Comparison of ENCODE assay signal across 25 cellular contexts in genomic region chr9:37986001-37986400, GRCh38.
A peak's percentile ranks its signal among the peaks of the same experiment; 100 is the strongest.
DNase-seq lines count a peak whose midpoint lies in the region; ATAC-seq and TF ChIP-seq lines count a peak whose summit lies in the region.
"Had no signal": no experiment of that assay in that cellular context is flagged by ENCODE, and none has a peak within 500 bp of the region (broad histone marks: within the 10 kb centered on the region; RNA-seq: fewer than 3 reads in every experiment).

No MANE protein-coding gene starts in this region.

- peak overlapping the region; percentile 41 to 43 for H3K27ac Mint-ChIP-seq in activated naive CD4-positive, alpha-beta T cell treated with anti-CD3 and anti-CD28 coated beads, Interleukin-2, amount 50 U/mL, for 72 hours
- peak overlapping the region; percentile 55 for H3K27ac Mint-ChIP-seq in nephron progenitor cell
- H3K27ac Mint-ChIP-seq: activated CD4-positive, alpha-beta T cell treated with anti-CD3 and anti-CD28 coated beads for 36 hours; activated naive CD8-positive, alpha-beta T cell treated with anti-CD3 and anti-CD28 coated beads for 36 hours; T-helper 2 cell treated with Interferon-gamma antibody and Interleukin-4, amounts not matched to agents 5 μg/mL and 100 μg/mL, for 36 hours had no signal

- no peak for DNase-seq in activated naive CD4-positive, alpha-beta T cell treated with anti-CD3 and anti-CD28 coated beads, Interleukin-2, amount 50 U/mL, for 72 hours (ENCODE audit: low spot score in 2 of 2)
- DNase-seq in activated naive CD4-positive, alpha-beta T cell treated with Interleukin-2 at 50 U/mL for 16 hours: no peak
- DNase-seq in caudate nucleus (lab: John Stamatoyannopoulos, UW) (no peak), nephron progenitor cell (no peak), kidney tubule cell (ENCODE audit: low spot score) (no peak), NCI-H1048 (lab: John Stamatoyannopoulos, UW) (no peak)
- DNase-seq: activated CD4-positive, alpha-beta T cell treated with anti-CD3 and anti-CD28 coated beads for 36 hours; activated naive CD8-positive, alpha-beta T cell treated with anti-CD3 and anti-CD28 coated beads for 36 hours; activated T-cell treated with anti-CD3 and anti-CD28 coated beads for 4 hours; dermis blood vessel endothelial cell; EL; esophagus squamous epithelium; foreskin keratinocyte; H7; islet precursor cell; MV-4-11; NCI-H146; PC-9; Right ventricle myocardium superior; stimulated activated CD4-positive, alpha-beta T cell treated with anti-CD3 and anti-CD28 coated beads, Interleukin-4, amount 100 ng/mL, for 4 hours had no signal

- TF ChIP-seq CTCF in nephron progenitor cell (IDR thresholded peaks at IDR 0.05): no peak

- peaks cover 32% of the 10 kb centered on the region for H3K4me1 Mint-ChIP-seq in nephron progenitor cell
- H3K4me1 Mint-ChIP-seq: activated CD4-positive, alpha-beta T cell treated with anti-CD3 and anti-CD28 coated beads for 36 hours; activated naive CD8-positive, alpha-beta T cell treated with anti-CD3 and anti-CD28 coated beads for 36 hours had no signal

- H3K27ac ChIP-seq in caudate nucleus (ENCODE audit: low read depth, low read length): peak overlapping the region; percentile 86
- H3K27ac ChIP-seq: foreskin keratinocyte, PC-9 had no signal

- no peaks in the 10 kb centered on the region for H3K36me3 Mint-ChIP-seq in activated naive CD4-positive, alpha-beta T cell treated with anti-CD3 and anti-CD28 coated beads, Interleukin-2, amount 50 U/mL, for 72 hours
- no peaks in the 10 kb centered on the region for H3K36me3 Mint-ChIP-seq in nephron progenitor cell (ENCODE audit: low read depth)
- H3K36me3 Mint-ChIP-seq: activated naive CD8-positive, alpha-beta T cell treated with anti-CD3 and anti-CD28 coated beads for 36 hours; type B pancreatic cell had no signal

- H3K4me3 Mint-ChIP-seq in nephron progenitor cell: no peak overlapping the region
- H3K4me3 Mint-ChIP-seq: activated CD4-positive, alpha-beta T cell treated with anti-CD3 and anti-CD28 coated beads for 36 hours; activated naive CD8-positive, alpha-beta T cell treated with anti-CD3 and anti-CD28 coated beads for 36 hours; T-helper 2 cell treated with Interferon-gamma antibody and Interleukin-4, amounts not matched to agents 5 μg/mL and 100 μg/mL, for 36 hours; type B pancreatic cell had no signal

- H3K27me3 Mint-ChIP-seq in nephron progenitor cell (ENCODE audit: low read depth, poor library complexity): no peaks in the 10 kb centered on the region
- H3K27me3 Mint-ChIP-seq: activated CD4-positive, alpha-beta T cell treated with anti-CD3 and anti-CD28 coated beads for 36 hours; activated naive CD8-positive, alpha-beta T cell treated with anti-CD3 and anti-CD28 coated beads for 36 hours; type B pancreatic cell had no signal

- no peaks in the 10 kb centered on the region for H3K9me3 Mint-ChIP-seq in activated naive CD4-positive, alpha-beta T cell treated with anti-CD3 and anti-CD28 coated beads, Interleukin-2, amount 50 U/mL, for 72 hours
- H3K9me3 Mint-ChIP-seq in nephron progenitor cell: no peaks in the 10 kb centered on the region
- H3K9me3 Mint-ChIP-seq: activated naive CD8-positive, alpha-beta T cell treated with anti-CD3 and anti-CD28 coated beads for 36 hours; T-helper 2 cell treated with Interferon-gamma antibody and Interleukin-4, amounts not matched to agents 5 μg/mL and 100 μg/mL, for 36 hours; type B pancreatic cell had no signal

- no peak for ATAC-seq in activated naive CD4-positive, alpha-beta T cell treated with anti-CD3 and anti-CD28 coated beads, Interleukin-2, amount 50 U/mL, for 72 hours
- ATAC-seq in GM21723 (IDR thresholded peaks at IDR 0.05; ENCODE audit: unreplicated experiment): no peak
- ATAC-seq in GM19455 (IDR thresholded peaks at IDR 0.05; ENCODE audit: unreplicated experiment): no peak
- ATAC-seq: activated CD4-positive, alpha-beta T cell treated with anti-CD3 and anti-CD28 coated beads for 36 hours; heart left ventricle had no signal
